In the genomic region with DNA sequence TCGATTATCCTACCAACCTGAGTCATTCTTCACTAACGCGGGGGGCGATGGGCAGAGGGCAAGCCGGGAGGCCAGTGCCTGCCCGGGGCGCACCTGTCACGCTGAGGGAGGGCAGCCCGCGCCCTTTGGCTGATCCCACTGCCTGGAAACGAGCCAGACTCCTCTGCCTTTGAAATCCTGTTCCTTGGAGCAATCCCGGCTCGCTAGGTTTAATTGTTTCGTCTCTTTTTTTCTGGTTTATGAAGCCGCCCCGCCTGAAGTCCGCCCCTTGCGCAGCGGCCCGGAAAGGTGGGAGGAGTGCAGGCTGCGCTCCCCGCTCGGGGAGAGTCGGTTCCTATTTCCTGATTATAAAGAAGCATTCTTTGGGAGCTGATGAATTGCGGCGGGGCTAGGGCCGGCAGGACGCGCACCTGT, we compare ENCODE assay signal across 8 cellular contexts.
DNase-seq lines count a peak whose midpoint lies in the region; ATAC-seq and TF ChIP-seq lines count a peak whose summit lies in the region.

No MANE protein-coding gene starts in this region.

- H3K4me1 Mint-ChIP-seq in T-helper 17 cell (peaks cover 11% of the 10 kb centered on the region), endothelial cell (ENCODE audit: unreplicated experiment) (peaks cover 12% of the 10 kb centered on the region), progenitor cell of endocrine pancreas (ENCODE audit: low read depth) (peaks cover 15% of the 10 kb centered on the region)

- in situ Hi-C loops in G401 (cut with HindIII; ENCODE audit: low sequenced_read_pairs): no loop called here

- no peaks in the 10 kb centered on the region for H3K27me3 Mint-ChIP-seq in T-helper 17 cell
- H3K27me3 Mint-ChIP-seq in endothelial cell (ENCODE audit: unreplicated experiment): no peaks in the 10 kb centered on the region
- H3K27me3 Mint-ChIP-seq in progenitor cell of endocrine pancreas: peaks cover 27% of the 10 kb centered on the region

- H3K27ac Mint-ChIP-seq in T-helper 17 cell (peak overlapping the region; percentile 67), endothelial cell (ENCODE audit: unreplicated experiment) (no peak overlapping the region), progenitor cell of endocrine pancreas (peak overlapping the region; percentile 73)

- ATAC-seq in T-helper 17 cell (no peak), GM19395 (IDR thresholded peaks at IDR 0.05; ENCODE audit: unreplicated experiment) (no peak), GM18907 (IDR thresholded peaks at IDR 0.05; ENCODE audit: unreplicated experiment) (no peak)

- TF ChIP-seq CTCF in endothelial cell (IDR thresholded peaks at IDR 0.05; ENCODE audit: unreplicated experiment) (no peak), progenitor cell of endocrine pancreas (IDR thresholded peaks at IDR 0.05; ENCODE audit: unreplicated experiment) (no peak)

- H3K4me3 Mint-ChIP-seq in T-helper 17 cell (peak overlapping the region; percentile 89), endothelial cell (ENCODE audit: unreplicated experiment) (peak overlapping the region; percentile 81), progenitor cell of endocrine pancreas (ENCODE audit: low read depth) (peak overlapping the region; percentile 74)

- peaks cover 2% of the 10 kb centered on the region for H3K36me3 Mint-ChIP-seq in T-helper 17 cell (ENCODE audit: low read depth)
- no peaks in the 10 kb centered on the region for H3K36me3 Mint-ChIP-seq in endothelial cell (ENCODE audit: low read depth, unreplicated experiment)
- H3K36me3 Mint-ChIP-seq in progenitor cell of endocrine pancreas (ENCODE audit: insufficient read depth): no peaks in the 10 kb centered on the region

- H3K9me3 Mint-ChIP-seq in endothelial cell (ENCODE audit: unreplicated experiment) (no peaks in the 10 kb centered on the region), progenitor cell of endocrine pancreas (ENCODE audit: low read depth) (peaks cover 17% of the 10 kb centered on the region)

- DNase-seq in G401 (ENCODE audit: low spot score): peak; percentile 2
- DNase-seq in HuH-7.5 (ENCODE audit: low spot score): peak; percentile 22
- no peak for DNase-seq in T-helper 17 cell
- peak; percentile 21 for DNase-seq in endothelial cell (ENCODE audit: low spot score)
- DNase-seq in progenitor cell of endocrine pancreas (ENCODE audit: low spot score, unreplicated experiment): no peak
- no peak for DNase-seq in NCI-H1436 treated with DMSO at 0.1 percent for 48 hours (lab: John Stamatoyannopoulos, UW)

- H3K9me3 ChIP-seq in T-helper 17 cell (ENCODE audit: control insufficient read depth, low read length, poor library complexity, severe bottlenecking): no peaks in the 10 kb centered on the region

Comparison
In these comparisons a context has a peak if more than half of its experiments do, and no peak if none do; other contexts are left out.
1. DNase-seq: peak in G401 (single experiment), HuH-7.5 (single experiment) and endothelial cell (single experiment); none in T-helper 17 cell (0 of 3), progenitor cell of endocrine pancreas (single experiment) and NCI-H1436 treated with DMSO at 0.1 percent for 48 hours (single experiment).
2. Peak in every context shown above with its lines, with median percentiles within 50 percentile points of each other: H3K4me3 Mint-ChIP-seq.